ENCODE assay signal across 22 cellular contexts in the genomic region with DNA sequence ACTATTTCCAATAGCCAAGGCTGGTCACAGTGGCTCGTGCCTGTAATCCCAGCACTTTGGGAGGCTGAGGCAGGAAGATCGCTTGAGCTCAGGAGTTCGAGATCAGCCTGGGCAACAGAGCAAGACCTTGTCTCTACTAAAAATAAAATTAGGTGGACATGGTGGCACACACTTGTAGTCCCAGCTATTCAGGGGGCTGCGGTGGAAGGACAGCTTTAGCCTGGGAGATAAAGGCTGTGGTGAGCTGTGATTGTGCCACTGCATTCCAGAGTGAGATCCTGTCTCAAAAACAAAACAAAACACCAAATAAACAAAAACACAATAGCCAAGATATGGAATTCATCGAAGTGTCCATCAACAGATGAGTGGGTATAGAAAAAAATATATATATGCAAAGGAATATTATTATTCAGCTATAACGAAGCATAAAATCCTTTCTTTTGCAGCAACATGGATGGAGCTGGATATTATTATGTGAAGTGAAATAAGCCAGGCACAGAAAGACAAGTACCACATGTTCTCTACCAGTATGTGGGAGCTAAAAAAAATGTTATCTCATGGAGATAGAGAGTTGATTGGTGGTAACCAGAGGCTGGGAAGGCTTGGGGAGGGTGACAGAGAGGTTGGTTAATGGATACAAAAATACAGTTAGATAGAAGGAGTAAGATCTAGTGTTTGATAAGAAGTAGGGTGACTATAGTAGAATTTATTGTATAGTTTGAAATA.
"Had no signal": no experiment of that assay in that cellular context is flagged by ENCODE, and none has a peak within 500 bp of the region (broad histone marks: within the 10 kb centered on the region; RNA-seq: fewer than 3 reads in every experiment).

No MANE protein-coding gene starts in this region.

- H3K4me1 ChIP-seq: adrenal gland, SJCRH30 had no signal

- H3K9me3 ChIP-seq: adrenal gland, SJCRH30, SK-N-SH had no signal

- H3K4me3 ChIP-seq: adrenal gland, SJCRH30 had no signal

- DNase-seq: activated CD4-positive, CD25-positive, alpha-beta regulatory T cell; activated CD8-positive, alpha-beta memory T cell treated with anti-CD3 and anti-CD28 coated beads, Interleukin-2, amount 50 U/mL, for 4 hours; activated CD8-positive, alpha-beta T cell treated with anti-CD3 and anti-CD28 coated beads for 36 hours; activated naive CD4-positive, alpha-beta T cell treated with anti-CD3 and anti-CD28 coated beads, Interleukin-2, amount 50 U/mL, for 16 hours; activated naive CD8-positive, alpha-beta T cell treated with anti-CD3 and anti-CD28 coated beads, Interleukin-2, amount 10 ng/mL, durations not matched to agents 7 days and 5 days; activated T-cell treated with anti-CD3 and anti-CD28 coated beads, Interleukin-2, amount 50 U/mL, for 72 hours; adrenal gland; aorta; KG1; NCI-H1092; NCI-H1417 treated with DMSO at 0.1 percent for 48 hours; NCI-H1694; NCI-H2029; NCI-H2107; NCI-H2171 treated with DMSO at 0.1 percent for 48 hours; NCI-H226; NCI-H526 treated with DMSO at 0.1 percent for 48 hours; NCI-H82; SJCRH30; SK-N-SH; T-helper 1 cell had no signal

- H3K9me3 Mint-ChIP-seq: activated CD8-positive, alpha-beta T cell treated with anti-CD3 and anti-CD28 coated beads for 36 hours; activated naive CD8-positive, alpha-beta T cell treated with anti-CD3 and anti-CD28 coated beads, Interleukin-2, amount 10 ng/mL, durations not matched to agents 7 days and 5 days had no signal

- H3K36me3 Mint-ChIP-seq: activated naive CD8-positive, alpha-beta T cell treated with anti-CD3 and anti-CD28 coated beads, Interleukin-2, amount 10 ng/mL, durations not matched to agents 7 days and 5 days had no signal

- H3K27me3 ChIP-seq: adrenal gland, SJCRH30 had no signal

- H3K27me3 Mint-ChIP-seq: activated CD8-positive, alpha-beta T cell treated with anti-CD3 and anti-CD28 coated beads for 36 hours had no signal

- H3K4me3 Mint-ChIP-seq: activated CD8-positive, alpha-beta T cell treated with anti-CD3 and anti-CD28 coated beads for 36 hours; activated naive CD8-positive, alpha-beta T cell treated with anti-CD3 and anti-CD28 coated beads, Interleukin-2, amount 10 ng/mL, durations not matched to agents 7 days and 5 days; activated T-cell treated with anti-CD3 and anti-CD28 coated beads, Interleukin-2, amount 50 U/mL, for 72 hours had no signal

- H3K27ac ChIP-seq: adrenal gland, SJCRH30, VCaP had no signal

- H3K36me3 ChIP-seq: SJCRH30 had no signal

- H3K27ac Mint-ChIP-seq: activated CD8-positive, alpha-beta T cell treated with anti-CD3 and anti-CD28 coated beads for 36 hours; activated naive CD8-positive, alpha-beta T cell treated with anti-CD3 and anti-CD28 coated beads, Interleukin-2, amount 10 ng/mL, durations not matched to agents 7 days and 5 days; activated T-cell treated with anti-CD3 and anti-CD28 coated beads, Interleukin-2, amount 50 U/mL, for 72 hours had no signal

- ATAC-seq: activated CD8-positive, alpha-beta T cell treated with anti-CD3 and anti-CD28 coated beads for 36 hours; activated T-cell treated with anti-CD3 and anti-CD28 coated beads, Interleukin-2, amount 50 U/mL, for 72 hours had no signal
